ENCODE assay signal across 9 cellular contexts in the genomic region with DNA sequence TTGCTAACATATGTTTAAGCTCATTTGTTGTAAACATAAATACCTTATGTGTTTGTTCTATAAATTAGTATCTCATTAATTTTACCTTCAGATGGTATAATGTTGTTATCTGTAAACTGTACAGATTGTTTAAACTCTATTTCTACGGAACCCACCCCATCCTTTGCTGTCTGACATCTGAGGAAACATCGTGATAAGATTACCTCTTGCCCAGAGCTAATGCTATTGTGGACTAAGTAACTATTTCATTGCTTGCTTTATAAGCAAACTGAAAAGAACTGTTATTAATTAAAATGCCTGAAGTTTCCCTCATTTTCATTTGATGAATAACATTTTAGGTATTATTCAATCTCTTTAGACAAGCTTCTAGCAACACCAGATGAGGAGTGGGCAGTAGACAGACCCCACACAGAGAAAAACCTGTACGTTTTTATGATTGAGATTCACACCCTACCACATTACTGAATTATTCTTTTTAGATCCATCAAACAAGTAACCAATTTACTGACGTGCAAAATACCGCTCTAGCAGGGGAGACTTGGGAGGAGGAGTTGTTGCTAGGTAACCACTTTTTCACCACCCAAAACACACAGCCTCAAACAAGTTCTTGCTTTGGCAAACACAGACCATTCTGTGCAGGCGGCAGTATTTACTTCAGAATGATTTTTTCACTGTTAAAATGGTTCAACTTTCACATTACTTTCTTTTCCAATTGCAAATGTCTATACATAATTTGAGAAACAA. TPM values are rescaled to one million over a fixed set of nuclear protein-coding genes. Genes with fewer than 3 reads are reported as not detected.
DNase-seq lines count a peak whose midpoint lies in the region; ATAC-seq, FAIRE-seq and TF ChIP-seq lines count a peak whose summit lies in the region.
"Had no signal": no experiment of that assay in that cellular context is flagged by ENCODE, and none has a peak within 500 bp of the region (broad histone marks: within the 10 kb centered on the region; RNA-seq: fewer than 3 reads in every experiment).

No MANE protein-coding gene starts in this region.

- no peaks in the 10 kb centered on the region for H3K27me3 ChIP-seq in BE2C

- FAIRE-seq in GM19239 (lab: Jason Lieb, UNC), result no peak

- H3K4me1 ChIP-seq in BE2C, result no peaks in the 10 kb centered on the region; the same call in 1 of the 2 replicates

- H3K27ac Mint-ChIP-seq in stimulated activated effector memory CD8-positive, alpha-beta T cell treated with anti-CD3 and anti-CD28 coated beads, Interleukin-12 subunit alpha, Interleukin-12 subunit beta, amount 100 ng/mL, for 72 hours, result no peak overlapping the region
- H3K27ac Mint-ChIP-seq: CD8-positive, alpha-beta T cell had no signal

- H3K9me3 Mint-ChIP-seq in stimulated activated effector memory CD8-positive, alpha-beta T cell treated with anti-CD3 and anti-CD28 coated beads, Interleukin-12 subunit alpha, Interleukin-12 subunit beta, amount 100 ng/mL, for 72 hours, result no peaks in the 10 kb centered on the region
- H3K9me3 Mint-ChIP-seq: CD8-positive, alpha-beta T cell had no signal

- H3K4me3 Mint-ChIP-seq in stimulated activated effector memory CD8-positive, alpha-beta T cell treated with anti-CD3 and anti-CD28 coated beads, Interleukin-12 subunit alpha, Interleukin-12 subunit beta, amount 100 ng/mL, for 72 hours, result no peak overlapping the region
- H3K4me3 Mint-ChIP-seq: CD8-positive, alpha-beta T cell had no signal

- ATAC-seq in HG02884 (IDR thresholded peaks at IDR 0.05; ENCODE audit: unreplicated experiment), result peak; percentile 65
- no peak for ATAC-seq in stimulated activated effector memory CD8-positive, alpha-beta T cell treated with anti-CD3 and anti-CD28 coated beads, Interleukin-12 subunit alpha, Interleukin-12 subunit beta, amount 100 ng/mL, for 72 hours
- no peak for ATAC-seq in HG03025 (IDR thresholded peaks at IDR 0.05; ENCODE audit: low FRiP score, unreplicated experiment)
- ATAC-seq: CD8-positive, alpha-beta T cell had no signal

- no peaks in the 10 kb centered on the region for H3K4me1 Mint-ChIP-seq in stimulated activated effector memory CD8-positive, alpha-beta T cell treated with anti-CD3 and anti-CD28 coated beads, Interleukin-12 subunit alpha, Interleukin-12 subunit beta, amount 100 ng/mL, for 72 hours

- no peaks in the 10 kb centered on the region for H3K9me3 ChIP-seq in BE2C

- H3K4me3 ChIP-seq in BE2C (ENCODE audit: low read depth, low read length) (peak overlapping the region; percentile 18; the same call in 1 of the 2 replicates), epithelial cell of esophagus (ENCODE audit: low read length) (no peak overlapping the region)

- peak; percentile 36 for DNase-seq in BE2C
- peak; percentile 95 for DNase-seq in NCI-H2227 treated with DMSO at 0.1 percent for 48 hours (lab: John Stamatoyannopoulos, UW)
- DNase-seq in epithelial cell of esophagus (ENCODE audit: low read depth), result peak; percentile 5
- DNase-seq in stimulated activated effector memory CD8-positive, alpha-beta T cell treated with anti-CD3 and anti-CD28 coated beads, Interleukin-12 subunit alpha, Interleukin-12 subunit beta, amount 100 ng/mL, for 72 hours (ENCODE audit: low spot score in 2 of 2), result no peak
- DNase-seq in GM19239 (ENCODE audit: insufficient read length, low spot score), result no peak
- no peak for DNase-seq in OCI-M2 (lab: John Stamatoyannopoulos, UW; ENCODE audit: unreplicated experiment)

- no peaks in the 10 kb centered on the region for H3K36me3 ChIP-seq in BE2C

- no peaks in the 10 kb centered on the region for H3K36me3 Mint-ChIP-seq in stimulated activated effector memory CD8-positive, alpha-beta T cell treated with anti-CD3 and anti-CD28 coated beads, Interleukin-12 subunit alpha, Interleukin-12 subunit beta, amount 100 ng/mL, for 72 hours
- H3K36me3 Mint-ChIP-seq: CD8-positive, alpha-beta T cell had no signal

- TF ChIP-seq CTCF in BE2C (IDR thresholded peaks at IDR 0.05; ENCODE audit: low read depth, low read length) (no peak), epithelial cell of esophagus (IDR thresholded peaks at IDR 0.05; ENCODE audit: insufficient read depth, low read depth, low read length, missing control alignments) (no peak)

RNA-seq across cellular contexts. Expression of gene SYT4, which starts 1.9 kb away (rescaled TPM):
- 36.3 TPM for polyA plus RNA-seq in BE2C (2012; ENCODE audit: insufficient read depth, insufficient read length, low read depth)

Comparison
In these comparisons a context has a peak if more than half of its experiments do, and no peak if none do; other contexts are left out.
1. DNase-seq: peak in BE2C (single experiment), NCI-H2227 treated with DMSO at 0.1 percent for 48 hours (single experiment) and epithelial cell of esophagus (single experiment); none in stimulated activated effector memory CD8-positive, alpha-beta T cell treated with anti-CD3 and anti-CD28 coated beads, Interleukin-12 subunit alpha, Interleukin-12 subunit beta, amount 100 ng/mL, for 72 hours (0 of 2), GM19239 (single experiment) and OCI-M2 (single experiment).